In genomic region chr5:42599106-42599505, GRCh38 we compare ENCODE assay signal across 22 cellular contexts.
"Had no signal": no experiment of that assay in that cellular context is flagged by ENCODE, and none has a peak within 500 bp of the region (broad histone marks: within the 10 kb centered on the region; RNA-seq: fewer than 3 reads in every experiment).

No MANE protein-coding gene starts in this region.

- DNase-seq: IMR-90, Karpas-422, KG1, MV-4-11, NCI-H1048, NCI-H1105, NCI-H1417, NCI-H1436 treated with DMSO at 0.1 percent for 48 hours, NCI-H1694 treated with DMSO at 0.1 percent for 48 hours, NCI-H2029, NCI-H2081 treated with DMSO at 0.1 percent for 48 hours, NCI-H2171, NCI-H226, NCI-H446, NCI-H510A, NCI-H524 treated with DMSO at 0.1 percent for 48 hours, NCI-H69, NCI-H774, SHP77, SK-N-SH had no signal

- H3K27ac ChIP-seq: HL-60, RWPE1 had no signal

- H3K9me3 ChIP-seq: SK-N-SH had no signal
